8 cellular contexts compared by ENCODE assay signal in the genomic region with DNA sequence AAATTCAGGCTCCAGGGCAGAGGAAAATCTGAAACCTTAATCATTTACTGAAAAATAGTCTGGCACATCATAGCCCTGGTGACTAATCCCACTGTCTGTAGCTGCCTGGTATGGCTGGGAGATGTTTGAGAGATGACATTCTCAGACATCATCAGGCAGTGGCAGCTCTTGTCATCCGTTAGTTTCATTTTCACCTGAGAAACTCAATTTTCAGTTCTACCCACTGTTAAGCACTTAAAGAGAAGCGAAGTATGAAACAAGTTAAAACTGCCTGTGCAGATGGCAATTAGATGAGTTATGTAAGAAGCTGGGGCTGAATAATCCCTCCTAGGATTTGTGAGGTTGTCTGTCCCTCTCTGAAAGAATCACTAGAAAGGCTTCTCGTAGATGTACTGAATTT.
A peak's percentile ranks its signal among the peaks of the same experiment; 100 is the strongest.
DNase-seq lines count a peak whose midpoint lies in the region; ATAC-seq and TF ChIP-seq lines count a peak whose summit lies in the region.

No MANE protein-coding gene starts in this region.

- H2BK120ac ChIP-seq in neuronal stem cell (ENCODE audit: low read depth, low read length), result no peak overlapping the region

- H3K4me2 ChIP-seq in fibroblast of lung (ENCODE audit: extremely low read depth, insufficient read depth, low read length) (no peak overlapping the region), neuronal stem cell (ENCODE audit: insufficient read depth, low read length, poor library complexity, severe bottlenecking) (no peak overlapping the region)

- no peaks in the 10 kb centered on the region for H4K20me1 ChIP-seq in fibroblast of lung (ENCODE audit: control insufficient read depth, extremely low read depth, insufficient read depth, low read length)

- no peaks in the 10 kb centered on the region for H3K79me1 ChIP-seq in neuronal stem cell (ENCODE audit: low read depth, low read length)

- H3K9ac ChIP-seq in fibroblast of lung (ENCODE audit: insufficient read depth, low read length) (no peak overlapping the region), neuronal stem cell (ENCODE audit: low read depth, low read length, poor library complexity) (no peak overlapping the region)

- H3K14ac ChIP-seq in neuronal stem cell (ENCODE audit: low read length), result no peak overlapping the region

- ATAC-seq in GM21423 (IDR thresholded peaks at IDR 0.05; ENCODE audit: unreplicated experiment) (peak; percentile 93), HG03565 (IDR thresholded peaks at IDR 0.05; ENCODE audit: unreplicated experiment) (peak; percentile 95), left ventricle myocardium superior (no peak)

- H2BK12ac ChIP-seq in neuronal stem cell (ENCODE audit: low read length), result no peak overlapping the region

- H3K9me3 ChIP-seq in fibroblast of lung (ENCODE audit: control insufficient read depth, insufficient read depth, low read depth, low read length), result no peaks in the 10 kb centered on the region
- H3K9me3 ChIP-seq in neuronal stem cell (replicated peaks in 1 of 2; ENCODE audit: control insufficient read depth in 2 of 2, insufficient read depth in 1 of 2, low read depth in 1 of 2, low read length in 2 of 2), result no peaks in the 10 kb centered on the region

- no peaks in the 10 kb centered on the region for H3K27me3 ChIP-seq in fibroblast of lung (ENCODE audit: control insufficient read depth, insufficient read depth, low read length)
- peaks cover 0 to 13% (median 0%) of the 10 kb centered on the region in 3 experiments for H3K27me3 ChIP-seq in neuronal stem cell (ENCODE audit: control insufficient read depth in 3 of 3, insufficient read depth in 3 of 3, low read depth in 1 of 3, low read length in 3 of 3)

- H2BK5ac ChIP-seq in neuronal stem cell (ENCODE audit: low read length), result no peak overlapping the region

- H3K23ac ChIP-seq in neuronal stem cell (ENCODE audit: low read depth, low read length, poor library complexity), result no peak overlapping the region

- H3K4me1 ChIP-seq in fibroblast of lung (ENCODE audit: control insufficient read depth, extremely low read depth, insufficient read depth, low read length), result peaks cover 2% of the 10 kb centered on the region
- H3K4me1 ChIP-seq in neuronal stem cell (ENCODE audit: control insufficient read depth in 2 of 2, insufficient read depth in 1 of 2, low read depth in 1 of 2, low read length in 2 of 2), result no peaks in the 10 kb centered on the region

- TF ChIP-seq CTCF in GM12864 (IDR thresholded peaks at IDR 0.05; ENCODE audit: low read depth, low read length, missing control alignments) (no peak), fibroblast of lung (conservative IDR thresholded peaks at IDR 0.05 in 1 of 2, IDR thresholded peaks at IDR 0.05 in 1 of 2; ENCODE audit: low read depth in 1 of 2, low read length in 2 of 2) (no peak)

- no peaks in the 10 kb centered on the region for H3K79me2 ChIP-seq in fibroblast of lung (ENCODE audit: control insufficient read depth, insufficient read depth, low read length)

- H3K27ac ChIP-seq in fibroblast of lung (ENCODE audit: insufficient read depth, low read length) (no peak overlapping the region), neuronal stem cell (replicated peaks; ENCODE audit: low read length) (no peak overlapping the region)

- no peak overlapping the region for H2AFZ ChIP-seq in fibroblast of lung (ENCODE audit: low read length)
- no peak overlapping the region for H2AFZ ChIP-seq in neuronal stem cell (ENCODE audit: low read length)

- intact Hi-C loops in left ventricle myocardium superior (cut with micrococcal nuclease), result no loop called here

- no CpG with 5 or more reads among the region's 3 CpGs for WGBS in neuronal stem cell (ENCODE audit: extremely low coverage in 2 of 2, insufficient read length in 2 of 2, insufficient replicate concordance in 1 of 2), 2 donors

- no peak overlapping the region for H3K4me3 ChIP-seq in GM12864 (ENCODE audit: low read depth, low read length)
- H3K4me3 ChIP-seq in fibroblast of lung (replicated peaks in 1 of 4; ENCODE audit: control extremely low read depth in 1 of 4, insufficient read depth in 1 of 4, low read depth in 3 of 4, low read length in 4 of 4), result no peak overlapping the region
- H3K4me3 ChIP-seq in neuronal stem cell (ENCODE audit: low read length in 2 of 2), result no peak overlapping the region

- H3K36me3 ChIP-seq in fibroblast of lung (ENCODE audit: control insufficient read depth, insufficient read depth, low read length) (no peaks in the 10 kb centered on the region), neuronal stem cell (replicated peaks in 1 of 2; ENCODE audit: control insufficient read depth in 2 of 2, insufficient read depth in 2 of 2, low read length in 2 of 2) (no peaks in the 10 kb centered on the region)

- no peak overlapping the region for H3K18ac ChIP-seq in neuronal stem cell (ENCODE audit: low read length)

- no peak overlapping the region for H3K4ac ChIP-seq in neuronal stem cell (ENCODE audit: low read length)

- H4K8ac ChIP-seq in neuronal stem cell (ENCODE audit: low read depth, low read length), result no peak overlapping the region

- no peak overlapping the region for H4K91ac ChIP-seq in neuronal stem cell (ENCODE audit: low read depth, low read length, poor library complexity)

- no peak overlapping the region for H2BK15ac ChIP-seq in neuronal stem cell (ENCODE audit: low read length)

- H2AK5ac ChIP-seq in neuronal stem cell (ENCODE audit: low read depth, low read length), result no peak overlapping the region

- DNase-seq in GM12864 (ENCODE audit: low read depth) (peak; percentile 21), fibroblast of lung (ENCODE audit: low read depth in 2 of 2) (peak; percentile 24 to 62), NCI-H748 (lab: John Stamatoyannopoulos, UW; ENCODE audit: unreplicated experiment) (no peak), left ventricle myocardium superior (no peak), mesenteric fat pad (ENCODE audit: low spot score) (no peak), neuronal stem cell (ENCODE audit: low spot score) (no peak)

Comparison
In these comparisons a context has a peak if more than half of its experiments do, and no peak if none do; other contexts are left out.
1. DNase-seq: peak in GM12864 (single experiment) and fibroblast of lung (2 of 2); none in NCI-H748 (single experiment), left ventricle myocardium superior (single experiment), mesenteric fat pad (single experiment) and neuronal stem cell (single experiment).